Comparison of ENCODE assay signal across 1 cellular context in the genomic region with DNA sequence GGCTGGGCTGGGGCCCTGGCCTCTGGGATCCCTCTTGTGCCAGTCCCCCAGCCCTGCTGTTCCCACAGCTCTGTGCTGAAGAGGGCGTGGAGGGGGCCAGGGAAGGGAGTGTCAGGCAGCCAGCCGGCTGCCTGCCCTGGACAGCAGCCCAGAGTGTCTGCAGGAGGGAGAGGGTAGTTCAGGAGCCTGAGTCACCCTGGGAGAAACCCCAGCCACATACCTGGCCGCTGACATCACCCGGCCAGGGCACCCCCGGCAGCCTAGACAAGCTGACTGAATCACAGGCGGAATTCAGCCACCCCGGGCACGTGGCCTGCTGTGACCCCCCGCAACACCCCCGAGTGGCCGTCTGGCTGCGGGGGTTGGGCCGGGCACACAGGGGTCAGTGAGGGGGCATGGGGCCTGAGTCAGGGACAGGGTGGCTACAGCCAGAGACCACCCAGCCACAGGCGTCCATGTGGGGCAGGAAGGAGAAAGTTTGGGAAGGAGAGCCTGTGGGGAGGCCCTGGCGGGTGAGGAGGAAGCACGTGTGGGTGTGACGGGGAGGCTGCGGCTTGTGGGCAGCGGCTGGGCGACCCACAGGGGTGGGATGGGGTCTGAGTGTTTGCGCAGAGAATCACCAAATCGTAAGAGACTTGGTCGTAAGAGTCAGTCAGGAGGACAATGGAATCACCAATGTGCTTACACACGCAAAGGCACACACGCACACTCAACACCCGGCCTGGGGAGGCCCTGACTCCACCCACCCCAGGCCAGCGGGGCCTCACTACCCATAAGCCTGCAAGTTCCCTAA.
TF ChIP-seq lines count a peak whose summit lies in the region.

No MANE protein-coding gene starts in this region.

TF ChIP-seq in K562, 482 proteins besides CTCF, POLR2A, EP300 and RAD21 (continued from another document and continues in another):
- TF ChIP-seq, protein P1, sequence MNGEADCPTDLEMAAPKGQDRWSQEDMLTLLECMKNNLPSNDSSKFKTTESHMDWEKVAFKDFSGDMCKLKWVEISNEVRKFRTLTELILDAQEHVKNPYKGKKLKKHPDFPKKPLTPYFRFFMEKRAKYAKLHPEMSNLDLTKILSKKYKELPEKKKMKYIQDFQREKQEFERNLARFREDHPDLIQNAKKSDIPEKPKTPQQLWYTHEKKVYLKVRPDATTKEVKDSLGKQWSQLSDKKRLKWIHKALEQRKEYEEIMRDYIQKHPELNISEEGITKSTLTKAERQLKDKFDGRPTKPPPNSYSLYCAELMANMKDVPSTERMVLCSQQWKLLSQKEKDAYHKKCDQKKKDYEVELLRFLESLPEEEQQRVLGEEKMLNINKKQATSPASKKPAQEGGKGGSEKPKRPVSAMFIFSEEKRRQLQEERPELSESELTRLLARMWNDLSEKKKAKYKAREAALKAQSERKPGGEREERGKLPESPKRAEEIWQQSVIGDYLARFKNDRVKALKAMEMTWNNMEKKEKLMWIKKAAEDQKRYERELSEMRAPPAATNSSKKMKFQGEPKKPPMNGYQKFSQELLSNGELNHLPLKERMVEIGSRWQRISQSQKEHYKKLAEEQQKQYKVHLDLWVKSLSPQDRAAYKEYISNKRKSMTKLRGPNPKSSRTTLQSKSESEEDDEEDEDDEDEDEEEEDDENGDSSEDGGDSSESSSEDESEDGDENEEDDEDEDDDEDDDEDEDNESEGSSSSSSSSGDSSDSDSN (IDR thresholded peaks at IDR 0.05; ENCODE audit: borderline replicate concordance in 1 of 2, low read depth in 2 of 2, low read length in 2 of 2): peak in 1 of 2 experiments; percentile 52; a peak in 1 of 4 replicates
- TF ChIP-seq ZNF217 (CRISPR knock-in tag; IDR thresholded peaks at IDR 0.05) (no peak), ILF3 (IDR thresholded peaks at IDR 0.05; ENCODE audit: borderline replicate concordance) (no peak), MCM5 (IDR thresholded peaks at IDR 0.05; ENCODE audit: low read depth) (no peak), POLR2H (tag; IDR thresholded peaks at IDR 0.05; ENCODE audit: low read depth) (no peak), ZNF584 (CRISPR knock-in tag; IDR thresholded peaks at IDR 0.05; ENCODE audit: low read depth) (no peak), KAT7 (CRISPR knock-in tag; IDR thresholded peaks at IDR 0.05; ENCODE audit: borderline replicate concordance) (no peak), C11orf30 (IDR thresholded peaks at IDR 0.05; ENCODE audit: low read depth) (peak; percentile 63; the same call in 1 of the 2 replicates), FOXJ2 (tag; IDR thresholded peaks at IDR 0.05) (no peak), CBFA2T2 (conservative IDR thresholded peaks at IDR 0.05) (no peak; the same call in none of the 2 replicates), SIN3B (IDR thresholded peaks at IDR 0.05; ENCODE audit: low read depth) (no peak), FOSL1 (tag; conservative IDR thresholded peaks at IDR 0.05) (peak; percentile 99), ZNF766 (CRISPR knock-in tag; conservative IDR thresholded peaks at IDR 0.05) (peak; percentile 74; the same call in 1 of the 2 replicates), SETDB1 (IDR thresholded peaks at IDR 0.05; ENCODE audit: low read length) (peak; percentile 52), CXXC5 (CRISPR knock-in tag; IDR thresholded peaks at IDR 0.05) (no peak), ZNF586 (CRISPR knock-in tag; conservative IDR thresholded peaks at IDR 0.05) (0 out of 2 replicates have a peak, but pooled peaks have one; percentile 24), YY1 (IDR thresholded peaks at IDR 0.05; ENCODE audit: borderline replicate concordance in 1 of 3, control insufficient read depth in 1 of 3, extremely low read depth in 1 of 3, insufficient read depth in 3 of 3, insufficient read length in 1 of 3, insufficient replicate concordance in 2 of 3, low read depth in 1 of 3, low read length in 2 of 3) (no peak), SMAD4 (CRISPR knock-in tag; conservative IDR thresholded peaks at IDR 0.05) (peak; percentile 94), KDM1A (IDR thresholded peaks at IDR 0.05) (peak; percentile 14 to 42; a peak in 2 of 4 replicates), ATF1 (CRISPR knock-in tag; IDR thresholded peaks at IDR 0.05) (no peak), ATF1 (tag; IDR thresholded peaks at IDR 0.05) (peak; percentile 76), ELF2 (CRISPR knock-in tag; IDR thresholded peaks at IDR 0.05) (0 out of 2 replicates have a peak, but pooled peaks have one; percentile 34), ZNF347 (CRISPR knock-in tag; IDR thresholded peaks at IDR 0.05; ENCODE audit: low read depth) (no peak), ZBTB17 (CRISPR knock-in tag; IDR thresholded peaks at IDR 0.05) (no peak), MTA3 (IDR thresholded peaks at IDR 0.05; ENCODE audit: borderline replicate concordance) (peak; percentile 14; the same call in 1 of the 2 replicates), JUND (IDR thresholded peaks at IDR 0.05; ENCODE audit: borderline replicate concordance, low read depth, low read length) (peak; percentile 99), JUND (tag; IDR thresholded peaks at IDR 0.05; ENCODE audit: borderline replicate concordance, low read depth, low read length) (peak; percentile 97), SP1 (CRISPR knock-in tag; IDR thresholded peaks at IDR 0.05) (peak; percentile 31; the same call in 1 of the 2 replicates), POLR2G (IDR thresholded peaks at IDR 0.05; ENCODE audit: low read depth, low read length) (peak; percentile 80)
- TF ChIP-seq, protein P2, sequence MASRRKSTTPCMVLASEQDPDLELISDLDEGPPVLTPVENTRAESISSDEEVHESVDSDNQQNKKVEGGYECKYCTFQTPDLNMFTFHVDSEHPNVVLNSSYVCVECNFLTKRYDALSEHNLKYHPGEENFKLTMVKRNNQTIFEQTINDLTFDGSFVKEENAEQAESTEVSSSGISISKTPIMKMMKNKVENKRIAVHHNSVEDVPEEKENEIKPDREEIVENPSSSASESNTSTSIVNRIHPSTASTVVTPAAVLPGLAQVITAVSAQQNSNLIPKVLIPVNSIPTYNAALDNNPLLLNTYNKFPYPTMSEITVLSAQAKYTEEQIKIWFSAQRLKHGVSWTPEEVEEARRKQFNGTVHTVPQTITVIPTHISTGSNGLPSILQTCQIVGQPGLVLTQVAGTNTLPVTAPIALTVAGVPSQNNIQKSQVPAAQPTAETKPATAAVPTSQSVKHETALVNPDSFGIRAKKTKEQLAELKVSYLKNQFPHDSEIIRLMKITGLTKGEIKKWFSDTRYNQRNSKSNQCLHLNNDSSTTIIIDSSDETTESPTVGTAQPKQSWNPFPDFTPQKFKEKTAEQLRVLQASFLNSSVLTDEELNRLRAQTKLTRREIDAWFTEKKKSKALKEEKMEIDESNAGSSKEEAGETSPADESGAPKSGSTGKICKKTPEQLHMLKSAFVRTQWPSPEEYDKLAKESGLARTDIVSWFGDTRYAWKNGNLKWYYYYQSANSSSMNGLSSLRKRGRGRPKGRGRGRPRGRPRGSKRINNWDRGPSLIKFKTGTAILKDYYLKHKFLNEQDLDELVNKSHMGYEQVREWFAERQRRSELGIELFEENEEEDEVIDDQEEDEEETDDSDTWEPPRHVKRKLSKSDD (conservative IDR thresholded peaks at IDR 0.05; ENCODE audit: low read length): no peak
- TF ChIP-seq, protein P3, sequence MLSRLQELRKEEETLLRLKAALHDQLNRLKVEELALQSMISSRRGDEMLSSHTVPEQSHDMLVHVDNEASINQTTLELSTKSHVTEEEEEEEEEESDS (CRISPR knock-in tag; IDR thresholded peaks at IDR 0.05): no peak
- TF ChIP-seq, protein P4, sequence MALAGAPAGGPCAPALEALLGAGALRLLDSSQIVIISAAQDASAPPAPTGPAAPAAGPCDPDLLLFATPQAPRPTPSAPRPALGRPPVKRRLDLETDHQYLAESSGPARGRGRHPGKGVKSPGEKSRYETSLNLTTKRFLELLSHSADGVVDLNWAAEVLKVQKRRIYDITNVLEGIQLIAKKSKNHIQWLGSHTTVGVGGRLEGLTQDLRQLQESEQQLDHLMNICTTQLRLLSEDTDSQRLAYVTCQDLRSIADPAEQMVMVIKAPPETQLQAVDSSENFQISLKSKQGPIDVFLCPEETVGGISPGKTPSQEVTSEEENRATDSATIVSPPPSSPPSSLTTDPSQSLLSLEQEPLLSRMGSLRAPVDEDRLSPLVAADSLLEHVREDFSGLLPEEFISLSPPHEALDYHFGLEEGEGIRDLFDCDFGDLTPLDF (CRISPR knock-in tag; IDR thresholded peaks at IDR 0.05): no peak
- TF ChIP-seq, protein P5, sequence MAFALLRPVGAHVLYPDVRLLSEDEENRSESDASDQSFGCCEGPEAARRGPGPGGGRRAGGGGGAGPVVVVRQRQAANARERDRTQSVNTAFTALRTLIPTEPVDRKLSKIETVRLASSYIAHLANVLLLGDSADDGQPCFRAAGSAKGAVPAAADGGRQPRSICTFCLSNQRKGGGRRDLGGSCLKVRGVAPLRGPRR (CRISPR knock-in tag; IDR thresholded peaks at IDR 0.05): no peak
- TF ChIP-seq, protein P6, sequence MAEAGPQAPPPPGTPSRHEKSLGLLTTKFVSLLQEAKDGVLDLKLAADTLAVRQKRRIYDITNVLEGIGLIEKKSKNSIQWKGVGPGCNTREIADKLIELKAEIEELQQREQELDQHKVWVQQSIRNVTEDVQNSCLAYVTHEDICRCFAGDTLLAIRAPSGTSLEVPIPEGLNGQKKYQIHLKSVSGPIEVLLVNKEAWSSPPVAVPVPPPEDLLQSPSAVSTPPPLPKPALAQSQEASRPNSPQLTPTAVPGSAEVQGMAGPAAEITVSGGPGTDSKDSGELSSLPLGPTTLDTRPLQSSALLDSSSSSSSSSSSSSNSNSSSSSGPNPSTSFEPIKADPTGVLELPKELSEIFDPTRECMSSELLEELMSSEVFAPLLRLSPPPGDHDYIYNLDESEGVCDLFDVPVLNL (CRISPR knock-in tag; IDR thresholded peaks at IDR 0.05; ENCODE audit: low read depth): no peak
- TF ChIP-seq, protein P7, sequence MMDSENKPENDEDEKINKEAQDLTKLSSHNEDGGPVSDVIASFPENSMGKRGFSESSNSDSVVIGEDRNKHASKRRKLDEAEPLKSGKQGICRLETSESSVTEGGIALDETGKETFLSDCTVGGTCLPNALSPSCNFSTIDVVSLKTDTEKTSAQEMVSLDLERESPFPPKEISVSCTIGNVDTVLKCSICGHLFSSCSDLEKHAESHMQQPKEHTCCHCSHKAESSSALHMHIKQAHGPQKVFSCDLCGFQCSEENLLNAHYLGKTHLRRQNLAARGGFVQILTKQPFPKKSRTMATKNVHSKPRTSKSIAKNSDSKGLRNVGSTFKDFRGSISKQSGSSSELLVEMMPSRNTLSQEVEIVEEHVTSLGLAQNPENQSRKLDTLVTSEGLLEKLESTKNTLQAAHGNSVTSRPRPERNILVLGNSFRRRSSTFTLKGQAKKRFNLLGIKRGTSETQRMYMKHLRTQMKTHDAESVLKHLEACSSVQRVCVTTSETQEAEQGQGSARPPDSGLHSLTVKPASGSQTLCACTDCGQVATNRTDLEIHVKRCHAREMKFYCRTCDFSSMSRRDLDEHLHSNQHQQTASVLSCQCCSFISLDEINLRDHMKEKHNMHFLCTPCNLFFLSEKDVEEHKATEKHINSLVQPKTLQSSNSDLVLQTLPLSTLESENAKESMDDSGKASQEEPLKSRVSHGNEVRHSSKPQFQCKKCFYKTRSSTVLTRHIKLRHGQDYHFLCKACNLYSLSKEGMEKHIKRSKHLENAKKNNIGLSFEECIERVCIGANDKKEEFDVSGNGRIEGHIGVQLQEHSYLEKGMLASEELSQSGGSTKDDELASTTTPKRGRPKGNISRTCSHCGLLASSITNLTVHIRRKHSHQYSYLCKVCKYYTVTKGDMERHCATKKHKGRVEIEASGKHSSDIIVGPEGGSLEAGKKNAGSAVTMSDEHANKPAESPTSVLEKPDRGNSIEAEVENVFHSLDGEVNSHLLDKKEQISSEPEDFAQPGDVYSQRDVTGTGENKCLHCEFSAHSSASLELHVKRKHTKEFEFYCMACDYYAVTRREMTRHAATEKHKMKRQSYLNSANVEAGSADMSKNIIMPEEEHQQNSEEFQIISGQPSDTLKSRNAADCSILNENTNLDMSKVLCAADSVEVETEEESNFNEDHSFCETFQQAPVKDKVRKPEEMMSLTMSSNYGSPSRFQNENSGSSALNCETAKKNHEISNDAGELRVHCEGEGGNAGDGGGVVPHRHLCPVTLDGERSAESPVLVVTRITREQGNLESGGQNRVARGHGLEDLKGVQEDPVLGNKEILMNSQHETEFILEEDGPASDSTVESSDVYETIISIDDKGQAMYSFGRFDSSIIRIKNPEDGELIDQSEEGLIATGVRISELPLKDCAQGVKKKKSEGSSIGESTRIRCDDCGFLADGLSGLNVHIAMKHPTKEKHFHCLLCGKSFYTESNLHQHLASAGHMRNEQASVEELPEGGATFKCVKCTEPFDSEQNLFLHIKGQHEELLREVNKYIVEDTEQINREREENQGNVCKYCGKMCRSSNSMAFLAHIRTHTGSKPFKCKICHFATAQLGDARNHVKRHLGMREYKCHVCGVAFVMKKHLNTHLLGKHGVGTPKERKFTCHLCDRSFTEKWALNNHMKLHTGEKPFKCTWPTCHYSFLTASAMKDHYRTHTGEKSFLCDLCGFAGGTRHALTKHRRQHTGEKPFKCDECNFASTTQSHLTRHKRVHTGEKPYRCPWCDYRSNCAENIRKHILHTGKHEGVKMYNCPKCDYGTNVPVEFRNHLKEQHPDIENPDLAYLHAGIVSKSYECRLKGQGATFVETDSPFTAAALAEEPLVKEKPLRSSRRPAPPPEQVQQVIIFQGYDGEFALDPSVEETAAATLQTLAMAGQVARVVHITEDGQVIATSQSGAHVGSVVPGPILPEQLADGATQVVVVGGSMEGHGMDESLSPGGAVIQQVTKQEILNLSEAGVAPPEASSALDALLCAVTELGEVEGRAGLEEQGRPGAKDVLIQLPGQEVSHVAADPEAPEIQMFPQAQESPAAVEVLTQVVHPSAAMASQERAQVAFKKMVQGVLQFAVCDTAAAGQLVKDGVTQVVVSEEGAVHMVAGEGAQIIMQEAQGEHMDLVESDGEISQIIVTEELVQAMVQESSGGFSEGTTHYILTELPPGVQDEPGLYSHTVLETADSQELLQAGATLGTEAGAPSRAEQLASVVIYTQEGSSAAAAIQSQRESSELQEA (IDR thresholded peaks at IDR 0.05; ENCODE audit: low read depth): no peak
- TF ChIP-seq, protein P8, sequence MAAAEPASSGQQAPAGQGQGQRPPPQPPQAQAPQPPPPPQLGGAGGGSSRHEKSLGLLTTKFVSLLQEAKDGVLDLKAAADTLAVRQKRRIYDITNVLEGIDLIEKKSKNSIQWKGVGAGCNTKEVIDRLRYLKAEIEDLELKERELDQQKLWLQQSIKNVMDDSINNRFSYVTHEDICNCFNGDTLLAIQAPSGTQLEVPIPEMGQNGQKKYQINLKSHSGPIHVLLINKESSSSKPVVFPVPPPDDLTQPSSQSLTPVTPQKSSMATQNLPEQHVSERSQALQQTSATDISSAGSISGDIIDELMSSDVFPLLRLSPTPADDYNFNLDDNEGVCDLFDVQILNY (CRISPR knock-in tag; IDR thresholded peaks at IDR 0.05): no peak
- TF ChIP-seq, protein P9, sequence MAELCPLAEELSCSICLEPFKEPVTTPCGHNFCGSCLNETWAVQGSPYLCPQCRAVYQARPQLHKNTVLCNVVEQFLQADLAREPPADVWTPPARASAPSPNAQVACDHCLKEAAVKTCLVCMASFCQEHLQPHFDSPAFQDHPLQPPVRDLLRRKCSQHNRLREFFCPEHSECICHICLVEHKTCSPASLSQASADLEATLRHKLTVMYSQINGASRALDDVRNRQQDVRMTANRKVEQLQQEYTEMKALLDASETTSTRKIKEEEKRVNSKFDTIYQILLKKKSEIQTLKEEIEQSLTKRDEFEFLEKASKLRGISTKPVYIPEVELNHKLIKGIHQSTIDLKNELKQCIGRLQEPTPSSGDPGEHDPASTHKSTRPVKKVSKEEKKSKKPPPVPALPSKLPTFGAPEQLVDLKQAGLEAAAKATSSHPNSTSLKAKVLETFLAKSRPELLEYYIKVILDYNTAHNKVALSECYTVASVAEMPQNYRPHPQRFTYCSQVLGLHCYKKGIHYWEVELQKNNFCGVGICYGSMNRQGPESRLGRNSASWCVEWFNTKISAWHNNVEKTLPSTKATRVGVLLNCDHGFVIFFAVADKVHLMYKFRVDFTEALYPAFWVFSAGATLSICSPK (IDR thresholded peaks at IDR 0.05; ENCODE audit: borderline replicate concordance): no peak; the same call in 1 of the 2 replicates
